Comparison of ENCODE assay signal across 22 cellular contexts in genomic region chr18:42281851-42282250, GRCh38.
"Had no signal": no experiment of that assay in that cellular context is flagged by ENCODE, and none has a peak within 500 bp of the region (broad histone marks: within the 10 kb centered on the region; RNA-seq: fewer than 3 reads in every experiment).

No MANE protein-coding gene starts in this region.

- H3K4me1 Mint-ChIP-seq: naive thymus-derived CD8-positive, alpha-beta T cell; stimulated activated naive B cell treated with anti-CD40 and anti-IgM and Interleukin-4, amounts not matched to agents 10 μg/mL and 1 μg/mL and 100 μg/mL, for 72 hours had no signal

- H3K36me3 Mint-ChIP-seq: naive thymus-derived CD8-positive, alpha-beta T cell; stimulated activated naive B cell treated with anti-CD40 and anti-IgM and Interleukin-4, amounts not matched to agents 10 μg/mL and 1 μg/mL and 100 μg/mL, for 72 hours had no signal

- H3K9me3 Mint-ChIP-seq: naive thymus-derived CD8-positive, alpha-beta T cell; nephron progenitor cell; stimulated activated naive B cell treated with anti-CD40 and anti-IgM and Interleukin-4, amounts not matched to agents 10 μg/mL and 1 μg/mL and 100 μg/mL, for 72 hours; stimulated activated naive CD8-positive, alpha-beta T cell treated with anti-CD3 and anti-CD28 coated beads, Interleukin-15, Interleukin-2, amounts not matched to agents 100 ng/mL and 50 ng/mL, for 24 hours had no signal

- H3K27me3 Mint-ChIP-seq: stimulated activated naive B cell treated with anti-CD40 and anti-IgM and Interleukin-4, amounts not matched to agents 10 μg/mL and 1 μg/mL and 100 μg/mL, for 72 hours; stimulated activated naive CD8-positive, alpha-beta T cell treated with anti-CD3 and anti-CD28 coated beads, Interleukin-15, Interleukin-2, amounts not matched to agents 100 ng/mL and 50 ng/mL, for 24 hours had no signal

- H3K27ac Mint-ChIP-seq: naive thymus-derived CD8-positive, alpha-beta T cell; nephron progenitor cell; stimulated activated naive B cell treated with anti-CD40 and anti-IgM and Interleukin-4, amounts not matched to agents 10 μg/mL and 1 μg/mL and 100 μg/mL, for 72 hours; stimulated activated naive CD8-positive, alpha-beta T cell treated with anti-CD3 and anti-CD28 coated beads, Interleukin-15, Interleukin-2, amounts not matched to agents 100 ng/mL and 50 ng/mL, for 24 hours had no signal

- DNase-seq: dorsolateral prefrontal cortex; effector CD4-positive, alpha-beta T cell; foreskin fibroblast; gastrocnemius medialis; head of caudate nucleus; left ventricle myocardium superior; lower lobe of right lung; naive thymus-derived CD8-positive, alpha-beta T cell; nephron progenitor cell; occipital lobe; pancreas; right lobe of liver; small intestine; stimulated activated CD4-positive, alpha-beta T cell treated with anti-CD3 and anti-CD28 coated beads, Interleukin-15, amount 100 ng/mL, for 24 hours; stimulated activated CD4-positive, alpha-beta T cell treated with anti-CD3 and anti-CD28 coated beads, Interleukin-2, amount 100 ng/mL, for 48 hours; stimulated activated naive B cell treated with anti-CD40 and anti-IgM and Interleukin-4, amounts not matched to agents 10 μg/mL and 1 μg/mL and 100 μg/mL, for 72 hours; transverse colon; upper lobe of right lung; uterus had no signal

- H3K36me3 ChIP-seq: gastrocnemius medialis, lower lobe of right lung, pancreas, right lobe of liver, suprapubic skin, transverse colon, upper lobe of right lung, uterus had no signal

- H3K27me3 ChIP-seq: dorsolateral prefrontal cortex, gastrocnemius medialis, pancreas, right lobe of liver, suprapubic skin, transverse colon, upper lobe of right lung, uterus had no signal

- H3K27ac ChIP-seq: dorsolateral prefrontal cortex, gastrocnemius medialis, lower lobe of right lung, pancreas, right lobe of liver, suprapubic skin, transverse colon, upper lobe of right lung, uterus had no signal

- H3K9me3 ChIP-seq: gastrocnemius medialis, lower lobe of right lung, pancreas, right lobe of liver, suprapubic skin, transverse colon, upper lobe of right lung, uterus had no signal

- ATAC-seq: esophagus mucosa; gastrocnemius medialis; left ventricle myocardium superior; lower lobe of right lung; naive thymus-derived CD8-positive, alpha-beta T cell; pancreas; stimulated activated naive B cell treated with anti-CD40 and anti-IgM and Interleukin-4, amounts not matched to agents 10 μg/mL and 1 μg/mL and 100 μg/mL, for 72 hours; upper lobe of right lung had no signal

- H3K4me3 ChIP-seq: dorsolateral prefrontal cortex, gastrocnemius medialis, lower lobe of right lung, pancreas, right lobe of liver, suprapubic skin, transverse colon, upper lobe of right lung, uterus had no signal

- H3K4me3 Mint-ChIP-seq: naive thymus-derived CD8-positive, alpha-beta T cell; nephron progenitor cell; stimulated activated naive B cell treated with anti-CD40 and anti-IgM and Interleukin-4, amounts not matched to agents 10 μg/mL and 1 μg/mL and 100 μg/mL, for 72 hours; stimulated activated naive CD8-positive, alpha-beta T cell treated with anti-CD3 and anti-CD28 coated beads, Interleukin-15, Interleukin-2, amounts not matched to agents 100 ng/mL and 50 ng/mL, for 24 hours had no signal
